In genomic region chr18:62485684-62486083, GRCh38 we compare ENCODE assay signal across 11 cellular contexts. TPM values are rescaled to one million over a fixed set of nuclear protein-coding genes. Genes with fewer than 3 reads are reported as not detected.
DNase-seq lines count a peak whose midpoint lies in the region; TF ChIP-seq lines count a peak whose summit lies in the region.
"Had no signal": no experiment of that assay in that cellular context is flagged by ENCODE, and none has a peak within 500 bp of the region (broad histone marks: within the 10 kb centered on the region; RNA-seq: fewer than 3 reads in every experiment).

No MANE protein-coding gene starts in this region.

- peaks cover 28% of the 10 kb centered on the region for H3K27me3 Mint-ChIP-seq in activated T-cell treated with anti-CD3 and anti-CD28 coated beads, Interleukin-2, amount 50 U/mL, for 24 hours

- peaks cover 17% of the 10 kb centered on the region for H3K4me1 Mint-ChIP-seq in activated T-cell treated with anti-CD3 and anti-CD28 coated beads, Interleukin-2, amount 50 U/mL, for 24 hours (ENCODE audit: low read depth)
- H3K4me1 Mint-ChIP-seq: activated naive CD8-positive, alpha-beta T cell treated with anti-CD3 and anti-CD28 coated beads, Interleukin-2, amount 10 ng/mL, durations not matched to agents 7 days and 5 days; CD4-positive, alpha-beta memory T cell had no signal

- H3K27ac ChIP-seq in suprapubic skin = peak overlapping the region; percentile 30

- 35% methylated on average over 9 of the region's 9 CpGs for WGBS in suprapubic skin

- peaks cover 9% of the 10 kb centered on the region for H3K4me1 ChIP-seq in suprapubic skin

- peaks cover 5% of the 10 kb centered on the region for H3K9me3 Mint-ChIP-seq in activated T-cell treated with anti-CD3 and anti-CD28 coated beads, Interleukin-2, amount 50 U/mL, for 24 hours

- peaks cover 9% of the 10 kb centered on the region for H3K9me3 ChIP-seq in suprapubic skin

- no peak overlapping the region for H3K4me3 ChIP-seq in suprapubic skin

- peaks cover 4% of the 10 kb centered on the region for H3K27me3 ChIP-seq in suprapubic skin

- DNase-seq in activated T-cell treated with anti-CD3 and anti-CD28 coated beads, Interleukin-2, amount 50 U/mL, for 24 hours = no peak
- DNase-seq in activated T-cell treated with anti-CD3 and anti-CD28 coated beads for 4 hours (no peak), SHP77 (lab: John Stamatoyannopoulos, UW) (peak; percentile 52 to 84), glomerular endothelial cell (ENCODE audit: extremely low read depth, low read depth, low spot score) (peak; percentile 64), suprapubic skin (ENCODE audit: low spot score in 2 of 2) (no peak), CD1c-positive myeloid dendritic cell (ENCODE audit: extremely low spot score) (no peak), DMS 273 treated with DMSO at 0.1 percent for 48 hours (lab: John Stamatoyannopoulos, UW) (no peak)
- no peak for DNase-seq in activated CD4-positive, CD25-positive, alpha-beta regulatory T cell (lab: John Stamatoyannopoulos, UW)
- DNase-seq: activated naive CD8-positive, alpha-beta T cell treated with anti-CD3 and anti-CD28 coated beads, Interleukin-2, amount 10 ng/mL, durations not matched to agents 7 days and 5 days; CD4-positive, alpha-beta memory T cell had no signal

- TF ChIP-seq CTCF in suprapubic skin (IDR thresholded peaks at IDR 0.05) = no peak

- H3K27ac Mint-ChIP-seq in activated T-cell treated with anti-CD3 and anti-CD28 coated beads, Interleukin-2, amount 50 U/mL, for 24 hours = peak overlapping the region; percentile 88
- H3K27ac Mint-ChIP-seq: activated naive CD8-positive, alpha-beta T cell treated with anti-CD3 and anti-CD28 coated beads, Interleukin-2, amount 10 ng/mL, durations not matched to agents 7 days and 5 days; CD4-positive, alpha-beta memory T cell; stimulated activated naive CD8-positive, alpha-beta T cell treated with anti-CD3 and anti-CD28 coated beads, Interleukin-15, Interleukin-2, amounts not matched to agents 100 ng/mL and 50 ng/mL, for 24 hours had no signal

- H3K36me3 ChIP-seq in suprapubic skin = no peaks in the 10 kb centered on the region

- no peak for TF ChIP-seq EP300 in suprapubic skin (IDR thresholded peaks at IDR 0.05)

- H3K36me3 Mint-ChIP-seq in activated T-cell treated with anti-CD3 and anti-CD28 coated beads, Interleukin-2, amount 50 U/mL, for 24 hours (ENCODE audit: low read depth) = no peaks in the 10 kb centered on the region

- no peak overlapping the region for H3K4me3 Mint-ChIP-seq in activated T-cell treated with anti-CD3 and anti-CD28 coated beads, Interleukin-2, amount 50 U/mL, for 24 hours
- H3K4me3 Mint-ChIP-seq: activated naive CD8-positive, alpha-beta T cell treated with anti-CD3 and anti-CD28 coated beads, Interleukin-2, amount 10 ng/mL, durations not matched to agents 7 days and 5 days; CD4-positive, alpha-beta memory T cell; stimulated activated naive CD8-positive, alpha-beta T cell treated with anti-CD3 and anti-CD28 coated beads, Interleukin-15, Interleukin-2, amounts not matched to agents 100 ng/mL and 50 ng/mL, for 24 hours had no signal

- no peak for TF ChIP-seq POLR2A in suprapubic skin (IDR thresholded peaks at IDR 0.05)

RNA-seq across cellular contexts. Expression of gene ZCCHC2, which starts 37.1 kb away (rescaled TPM):
- total RNA-seq in glomerular endothelial cell (18.1 and 23.2 TPM in 2 replicates), suprapubic skin (10 to 100 TPM; 22.7 to 43.5 (median 32.4) TPM)

Comparison
In these comparisons a context has a peak if more than half of its experiments do, and no peak if none do; other contexts are left out.
1. DNase-seq: peak in SHP77 (2 of 2) and glomerular endothelial cell (single experiment); none in activated T-cell treated with anti-CD3 and anti-CD28 coated beads, Interleukin-2, amount 50 U/mL, for 24 hours (single experiment), activated T-cell treated with anti-CD3 and anti-CD28 coated beads for 4 hours (single experiment), suprapubic skin (0 of 2), activated CD4-positive, CD25-positive, alpha-beta regulatory T cell (0 of 4), CD1c-positive myeloid dendritic cell (single experiment) and DMS 273 treated with DMSO at 0.1 percent for 48 hours (single experiment).